ENCODE assay signal across 8 cellular contexts in the genomic region with DNA sequence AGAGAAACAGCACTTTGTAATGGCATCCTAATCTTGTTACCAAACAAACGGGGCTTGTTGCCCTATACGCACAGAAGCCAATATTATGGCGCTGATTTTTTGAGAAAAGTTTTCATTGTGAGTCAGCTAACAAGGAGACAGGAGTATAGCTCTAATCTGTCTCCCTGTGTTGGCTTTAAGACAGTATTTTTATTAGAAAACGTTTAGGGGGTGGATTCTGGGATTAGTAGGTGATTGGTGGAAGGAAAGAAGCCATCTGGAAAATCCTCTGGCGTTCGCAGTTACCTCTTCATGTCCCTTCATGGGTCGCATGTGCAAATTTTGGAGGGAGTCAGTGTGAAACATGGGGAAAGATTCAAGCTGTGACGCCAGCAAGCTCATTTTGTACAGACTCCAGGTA. TPM values are rescaled to one million over a fixed set of nuclear protein-coding genes. Genes with fewer than 3 reads are reported as not detected.
DNase-seq lines count a peak whose midpoint lies in the region; ATAC-seq, FAIRE-seq and TF ChIP-seq lines count a peak whose summit lies in the region.

No MANE protein-coding gene starts in this region.

- peaks cover 25% of the 10 kb centered on the region for H3K4me1 Mint-ChIP-seq in activated CD8-positive, alpha-beta memory T cell treated with anti-CD3 and anti-CD28 coated beads, Interleukin-2, amount 10 ng/mL, durations not matched to agents 7 days and 5 days
- peaks cover 9% of the 10 kb centered on the region for H3K4me1 Mint-ChIP-seq in astrocyte (ENCODE audit: low read depth, unreplicated experiment)

- H4K20me1 ChIP-seq in astrocyte (ENCODE audit: insufficient read depth, low read length): no peaks in the 10 kb centered on the region

- FAIRE-seq in astrocyte (lab: Jason Lieb, UNC): peak; percentile 88
- FAIRE-seq in frontal cortex (lab: Jason Lieb, UNC): no peak

- peak overlapping the region; percentile 83 for H3K4me2 ChIP-seq in astrocyte (ENCODE audit: low read length)

- DNase-seq in activated CD8-positive, alpha-beta memory T cell treated with anti-CD3 and anti-CD28 coated beads, Interleukin-2, amount 10 ng/mL, durations not matched to agents 7 days and 5 days: no peak
- no peak for DNase-seq in activated CD8-positive, alpha-beta memory T cell treated with anti-CD3 and anti-CD28 coated beads for 24 hours
- DNase-seq in astrocyte (ENCODE audit: low read depth) (peak; percentile 47), kidney glomerular epithelial cell (lab: John Stamatoyannopoulos, UW) (peak; percentile 7), tibial artery (peak; percentile 54 to 77), frontal cortex (ENCODE audit: low spot score in 2 of 2) (no peak), NCI-H1105 (lab: John Stamatoyannopoulos, UW) (no peak), SW 1271 (lab: John Stamatoyannopoulos, UW) (no peak)

- H3K4me3 Mint-ChIP-seq in activated CD8-positive, alpha-beta memory T cell treated with anti-CD3 and anti-CD28 coated beads, Interleukin-2, amount 10 ng/mL, durations not matched to agents 7 days and 5 days: peak overlapping the region; percentile 90
- peak overlapping the region; percentile 84 for H3K4me3 Mint-ChIP-seq in astrocyte (ENCODE audit: unreplicated experiment)

- H2AFZ ChIP-seq in astrocyte (ENCODE audit: low read depth, low read length): peak overlapping the region; percentile 92

- no peaks in the 10 kb centered on the region for H3K36me3 Mint-ChIP-seq in activated CD8-positive, alpha-beta memory T cell treated with anti-CD3 and anti-CD28 coated beads, Interleukin-2, amount 10 ng/mL, durations not matched to agents 7 days and 5 days
- H3K36me3 Mint-ChIP-seq in astrocyte (ENCODE audit: low read depth, unreplicated experiment): no peaks in the 10 kb centered on the region

- no peaks in the 10 kb centered on the region for H3K9me3 Mint-ChIP-seq in activated CD8-positive, alpha-beta memory T cell treated with anti-CD3 and anti-CD28 coated beads, Interleukin-2, amount 10 ng/mL, durations not matched to agents 7 days and 5 days (ENCODE audit: low read depth)
- H3K9me3 Mint-ChIP-seq in astrocyte (ENCODE audit: unreplicated experiment): no peaks in the 10 kb centered on the region

- H3K4me3 ChIP-seq in astrocyte (ENCODE audit: insufficient read depth, low read depth, low read length) (peak overlapping the region; percentile 82), tibial artery (peak overlapping the region; percentile 82)

- TF ChIP-seq CTCF in astrocyte (IDR thresholded peaks at IDR 0.05; ENCODE audit: insufficient read depth, low read depth, low read length): no peak
- TF ChIP-seq CTCF in tibial artery (IDR thresholded peaks at IDR 0.05): no peak

- H3K27ac ChIP-seq in astrocyte (ENCODE audit: low read depth, low read length) (peak overlapping the region; percentile 97), tibial artery (peak overlapping the region; percentile 98)

- intact Hi-C loops in tibial artery (cut with DNase I; ENCODE audit: low total_unique reads): no loop called here

- H3K9me3 ChIP-seq in astrocyte (ENCODE audit: insufficient read depth, low read depth, low read length) (no peaks in the 10 kb centered on the region), tibial artery (no peaks in the 10 kb centered on the region)

- H3K4me1 ChIP-seq in astrocyte (ENCODE audit: insufficient read depth, low read length) (peaks cover 18% of the 10 kb centered on the region), tibial artery (peaks cover 0 to 16% (median 7%) of the 10 kb centered on the region in 4 donors)

- CTCF ChIA-PET in activated CD8-positive, alpha-beta memory T cell treated with anti-CD3 and anti-CD28 coated beads, Interleukin-2, amount 10 ng/mL, durations not matched to agents 7 days and 5 days (lab: Charles Lee): interaction anchor here (1.8 kb wide), 1 partner anchor 280 kb away, joined by 6 read pairs; no protein-coding TSS in a partner anchor

- peaks cover 2% of the 10 kb centered on the region for H3K36me3 ChIP-seq in astrocyte (ENCODE audit: insufficient read depth, low read length)
- H3K36me3 ChIP-seq in tibial artery: peaks cover 0 to 7% (median 0%) of the 10 kb centered on the region in 3 donors

- no peaks in the 10 kb centered on the region for H3K27me3 ChIP-seq in astrocyte (ENCODE audit: insufficient read depth, low read length)
- no peaks in the 10 kb centered on the region for H3K27me3 ChIP-seq in tibial artery

- no peak for ATAC-seq in activated CD8-positive, alpha-beta memory T cell treated with anti-CD3 and anti-CD28 coated beads, Interleukin-2, amount 10 ng/mL, durations not matched to agents 7 days and 5 days

- H3K79me2 ChIP-seq in astrocyte (ENCODE audit: insufficient read depth, low read length): peaks cover 41% of the 10 kb centered on the region

- H3K27me3 Mint-ChIP-seq in activated CD8-positive, alpha-beta memory T cell treated with anti-CD3 and anti-CD28 coated beads, Interleukin-2, amount 10 ng/mL, durations not matched to agents 7 days and 5 days: no peaks in the 10 kb centered on the region
- H3K27me3 Mint-ChIP-seq in astrocyte (ENCODE audit: low read depth, unreplicated experiment): no peaks in the 10 kb centered on the region

- H3K27ac Mint-ChIP-seq in activated CD8-positive, alpha-beta memory T cell treated with anti-CD3 and anti-CD28 coated beads, Interleukin-2, amount 10 ng/mL, durations not matched to agents 7 days and 5 days: no peak overlapping the region
- H3K27ac Mint-ChIP-seq in astrocyte (ENCODE audit: unreplicated experiment): peak overlapping the region; percentile 63

- peak overlapping the region; percentile 95 for H3K9ac ChIP-seq in astrocyte (ENCODE audit: low read length)

RNA-seq across cellular contexts. Expression of gene TMEM237, which starts 0.7 kb away (rescaled TPM):
- 10 to 100 TPM; 19.6 to 21.6 TPM for total RNA-seq in activated CD8-positive, alpha-beta memory T cell treated with anti-CD3 and anti-CD28 coated beads, Interleukin-2, amount 10 ng/mL, durations not matched to agents 7 days and 5 days
- 35.2 and 37.7 TPM in 2 replicates for total RNA-seq in astrocyte
- total RNA-seq in frontal cortex: 39.1 TPM

RNA-seq across cellular contexts. Expression of gene MPP4, which starts 54.4 kb away (rescaled TPM):
- total RNA-seq in activated CD8-positive, alpha-beta memory T cell treated with anti-CD3 and anti-CD28 coated beads, Interleukin-2, amount 10 ng/mL, durations not matched to agents 7 days and 5 days: not detected
- total RNA-seq in astrocyte: 1.0 and 2.9 TPM in 2 replicates
- total RNA-seq in frontal cortex: under 0.01 TPM

Comparison
In these comparisons a context has a peak if more than half of its experiments do, and no peak if none do; other contexts are left out.
1. DNase-seq: peak in astrocyte (single experiment), kidney glomerular epithelial cell (single experiment) and tibial artery (2 of 2); none in activated CD8-positive, alpha-beta memory T cell treated with anti-CD3 and anti-CD28 coated beads, Interleukin-2, amount 10 ng/mL, durations not matched to agents 7 days and 5 days (single experiment), activated CD8-positive, alpha-beta memory T cell treated with anti-CD3 and anti-CD28 coated beads for 24 hours (single experiment), frontal cortex (0 of 2), NCI-H1105 (single experiment) and SW 1271 (0 of 2).